In the genomic region with DNA sequence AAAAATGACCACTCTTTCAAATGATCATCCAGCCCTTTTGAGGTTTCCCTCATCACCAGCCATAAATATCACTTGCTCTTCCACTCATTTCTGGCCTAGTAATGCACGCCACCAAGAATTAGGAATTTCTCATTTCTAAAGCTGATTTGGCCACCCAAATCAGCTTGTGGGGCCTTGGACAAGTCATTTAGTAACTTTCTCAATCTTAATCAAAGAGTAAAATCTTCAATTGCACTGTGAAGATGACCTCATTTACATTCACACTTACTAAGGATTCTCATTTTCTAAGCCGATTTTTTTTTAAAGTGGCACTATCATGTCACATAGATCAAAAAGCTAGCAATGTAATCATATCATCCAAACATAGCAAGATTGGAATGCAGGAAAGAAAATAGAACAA, we compare ENCODE assay signal across 36 cellular contexts.
"Had no signal": no experiment of that assay in that cellular context is flagged by ENCODE, and none has a peak within 500 bp of the region (broad histone marks: within the 10 kb centered on the region; RNA-seq: fewer than 3 reads in every experiment).

No MANE protein-coding gene starts in this region.

- H3K4me1 ChIP-seq: adrenal gland, colonic mucosa had no signal

- H3K27me3 ChIP-seq: adrenal gland, cardiac muscle cell, colonic mucosa had no signal

- H3K4me3 ChIP-seq: adrenal gland, cardiac muscle cell, colonic mucosa had no signal

- H3K4me3 Mint-ChIP-seq: activated B cell treated with CpG ODN at 0.5 μM for 24 hours; activated CD4-positive, alpha-beta memory T cell treated with anti-CD3 and anti-CD28 coated beads for 36 hours; activated CD4-positive, alpha-beta T cell treated with anti-CD3 and anti-CD28 coated beads, Interleukin-2, amount 10 ng/mL, durations not matched to agents 24 days and 14 days; activated CD8-positive, alpha-beta T cell treated with anti-CD3 and anti-CD28 coated beads for 36 hours; activated naive CD4-positive, alpha-beta T cell treated with anti-CD3 and anti-CD28 coated beads for 36 hours; activated naive CD8-positive, alpha-beta T cell treated with anti-CD3 and anti-CD28 coated beads for 36 hours; activated T-cell treated with anti-CD3 and anti-CD28 coated beads, Interleukin-2, amount 50 U/mL, for 24 hours; activated T-helper 1 cell treated with anti-CD3 and anti-CD28 coated beads, Interleukin-12 subunit alpha, Interleukin-12 subunit beta, Interleukin-2, Interleukin-4 antibody, amounts not matched to agents 30 ng/mL and 10 ng/mL and 1 ng/mL, durations not matched to agents 14 hours and 24 hours and 36 hours; activated T-helper 17 cell treated with anti-CD3 and anti-CD28 coated beads, Interleukin-2, amount 50 U/mL, for 72 hours; brain; central memory CD8-positive, alpha-beta T cell; T-helper 1 cell treated with Interleukin-12 subunit alpha and Interleukin-12 subunit beta and Interleukin-4 antibody, amounts not matched to agents 30 μg/mL and 1 μg/mL, for 36 hours; T-helper 2 cell treated with Interferon-gamma antibody and Interleukin-4, amounts not matched to agents 5 μg/mL and 100 μg/mL, for 36 hours had no signal

- H3K36me3 ChIP-seq: adrenal gland, cardiac muscle cell, colonic mucosa had no signal

- H3K27me3 Mint-ChIP-seq: activated B cell treated with CpG ODN at 0.5 μM for 24 hours; activated CD4-positive, alpha-beta memory T cell treated with anti-CD3 and anti-CD28 coated beads for 36 hours; activated CD4-positive, alpha-beta T cell treated with anti-CD3 and anti-CD28 coated beads, Interleukin-2, amount 10 ng/mL, durations not matched to agents 24 days and 14 days; activated CD8-positive, alpha-beta T cell treated with anti-CD3 and anti-CD28 coated beads for 36 hours; activated naive CD8-positive, alpha-beta T cell treated with anti-CD3 and anti-CD28 coated beads for 36 hours; activated T-cell treated with anti-CD3 and anti-CD28 coated beads, Interleukin-2, amount 50 U/mL, for 24 hours; activated T-helper 17 cell treated with anti-CD3 and anti-CD28 coated beads, Interleukin-2, amount 50 U/mL, for 72 hours; brain; central memory CD8-positive, alpha-beta T cell had no signal

- H3K27ac ChIP-seq: adrenal gland, cardiac muscle cell, colonic mucosa, VCaP had no signal

- H3K9me3 Mint-ChIP-seq: activated B cell treated with CpG ODN at 0.5 μM for 24 hours; activated CD4-positive, alpha-beta memory T cell treated with anti-CD3 and anti-CD28 coated beads for 36 hours; activated CD4-positive, alpha-beta T cell treated with anti-CD3 and anti-CD28 coated beads, Interleukin-2, amount 10 ng/mL, durations not matched to agents 24 days and 14 days; activated CD8-positive, alpha-beta T cell treated with anti-CD3 and anti-CD28 coated beads for 36 hours; activated naive CD4-positive, alpha-beta T cell treated with anti-CD3 and anti-CD28 coated beads for 36 hours; activated naive CD8-positive, alpha-beta T cell treated with anti-CD3 and anti-CD28 coated beads for 36 hours; activated T-helper 1 cell treated with anti-CD3 and anti-CD28 coated beads, Interleukin-12 subunit alpha, Interleukin-12 subunit beta, Interleukin-2, Interleukin-4 antibody, amounts not matched to agents 30 ng/mL and 10 ng/mL and 1 ng/mL, durations not matched to agents 14 hours and 24 hours and 36 hours; central memory CD8-positive, alpha-beta T cell; T-helper 1 cell treated with Interleukin-12 subunit alpha and Interleukin-12 subunit beta and Interleukin-4 antibody, amounts not matched to agents 30 μg/mL and 1 μg/mL, for 36 hours; T-helper 2 cell treated with Interferon-gamma antibody and Interleukin-4, amounts not matched to agents 5 μg/mL and 100 μg/mL, for 36 hours had no signal

- H3K36me3 Mint-ChIP-seq: activated CD4-positive, alpha-beta memory T cell treated with anti-CD3 and anti-CD28 coated beads for 36 hours; activated naive CD4-positive, alpha-beta T cell treated with anti-CD3 and anti-CD28 coated beads, Interleukin-2, amount 50 U/mL, for 72 hours; activated naive CD8-positive, alpha-beta T cell treated with anti-CD3 and anti-CD28 coated beads for 36 hours; brain had no signal

- ATAC-seq: activated CD8-positive, alpha-beta T cell treated with anti-CD3 and anti-CD28 coated beads for 36 hours; activated T-helper 17 cell treated with anti-CD3 and anti-CD28 coated beads, Interleukin-2, amount 50 U/mL, for 72 hours had no signal

- DNase-seq: activated B cell treated with CpG ODN at 0.5 μM for 24 hours; activated CD4-positive, alpha-beta memory T cell treated with anti-CD3 and anti-CD28 coated beads for 36 hours; activated CD4-positive, alpha-beta T cell treated with anti-CD3 and anti-CD28 coated beads, Interleukin-2, amount 10 ng/mL, durations not matched to agents 24 days and 14 days; activated CD4-positive, alpha-beta T cell treated with anti-CD3 and anti-CD28 coated beads, Interleukin-2, amount 50 U/mL, for 1 hour; activated CD4-positive, alpha-beta T cell treated with anti-CD3 and anti-CD28 coated beads, Interleukin-2, amount 50 U/mL, for 4 hours; activated CD4-positive, CD25-positive, alpha-beta regulatory T cell treated with anti-CD3 and anti-CD28 coated beads, Interleukin-2, amount 50 U/mL, for 72 hours; activated CD8-positive, alpha-beta memory T cell treated with anti-CD3 and anti-CD28 coated beads, Interleukin-2, amount 50 U/mL, for 4 hours; activated CD8-positive, alpha-beta T cell treated with anti-CD3 and anti-CD28 coated beads for 36 hours; activated effector memory CD4-positive, alpha-beta T cell treated with anti-CD3 and anti-CD28 coated beads, Interleukin-2, amount 50 U/mL, for 16 hours; activated gamma-delta T cell treated with Interleukin-2 at 50 U/mL for 16 hours; activated naive CD4-positive, alpha-beta T cell; activated naive CD4-positive, alpha-beta T cell treated with anti-CD3 and anti-CD28 coated beads for 36 hours; activated naive CD4-positive, alpha-beta T cell treated with anti-CD3 and anti-CD28 coated beads, Interleukin-2, amount 50 U/mL, for 16 hours; activated naive CD8-positive, alpha-beta T cell treated with anti-CD3 and anti-CD28 coated beads for 36 hours; activated T-cell treated with anti-CD3 and anti-CD28 coated beads, Interleukin-2, amount 50 U/mL, for 24 hours; activated T-cell treated with anti-CD3 and anti-CD28 coated beads, Interleukin-2, amount 50 U/mL, for 48 hours; adrenal gland; amniotic stem cell; aorta; caudate nucleus; cerebellar nuclear complex; colonic mucosa; T-helper 1 cell; T-helper 9 cell had no signal

- FAIRE-seq: astrocyte, bronchial epithelial cell, TTC549 had no signal

- H3K4me1 Mint-ChIP-seq: activated B cell treated with CpG ODN at 0.5 μM for 24 hours; activated CD4-positive, alpha-beta T cell treated with anti-CD3 and anti-CD28 coated beads, Interleukin-2, amount 10 ng/mL, durations not matched to agents 24 days and 14 days; activated naive CD8-positive, alpha-beta T cell treated with anti-CD3 and anti-CD28 coated beads for 36 hours; activated T-helper 17 cell treated with anti-CD3 and anti-CD28 coated beads, Interleukin-2, amount 50 U/mL, for 72 hours; brain; central memory CD8-positive, alpha-beta T cell had no signal

- H3K27ac Mint-ChIP-seq: activated B cell treated with CpG ODN at 0.5 μM for 24 hours; activated CD4-positive, alpha-beta memory T cell treated with anti-CD3 and anti-CD28 coated beads for 36 hours; activated CD4-positive, alpha-beta T cell treated with anti-CD3 and anti-CD28 coated beads, Interleukin-2, amount 10 ng/mL, durations not matched to agents 24 days and 14 days; activated CD8-positive, alpha-beta T cell treated with anti-CD3 and anti-CD28 coated beads for 36 hours; activated naive CD4-positive, alpha-beta T cell treated with anti-CD3 and anti-CD28 coated beads for 36 hours; activated naive CD4-positive, alpha-beta T cell treated with anti-CD3 and anti-CD28 coated beads, Interleukin-2, amount 50 U/mL, for 72 hours; activated naive CD8-positive, alpha-beta T cell treated with anti-CD3 and anti-CD28 coated beads for 36 hours; activated T-cell treated with anti-CD3 and anti-CD28 coated beads, Interleukin-2, amount 50 U/mL, for 24 hours; activated T-helper 1 cell treated with anti-CD3 and anti-CD28 coated beads, Interleukin-12 subunit alpha, Interleukin-12 subunit beta, Interleukin-2, Interleukin-4 antibody, amounts not matched to agents 30 ng/mL and 10 ng/mL and 1 ng/mL, durations not matched to agents 14 hours and 24 hours and 36 hours; activated T-helper 17 cell treated with anti-CD3 and anti-CD28 coated beads, Interleukin-2, amount 50 U/mL, for 72 hours; brain; T-helper 1 cell treated with Interleukin-12 subunit alpha and Interleukin-12 subunit beta and Interleukin-4 antibody, amounts not matched to agents 30 μg/mL and 1 μg/mL, for 36 hours; T-helper 2 cell treated with Interferon-gamma antibody and Interleukin-4, amounts not matched to agents 5 μg/mL and 100 μg/mL, for 36 hours had no signal

- H3K9me3 ChIP-seq: adrenal gland, colonic mucosa had no signal
